In genomic region chr7:16223963-16224707, GRCh38 we compare ENCODE assay signal across 15 cellular contexts.
DNase-seq lines count a peak whose midpoint lies in the region; ATAC-seq lines count a peak whose summit lies in the region.
"Had no signal": no experiment of that assay in that cellular context is flagged by ENCODE, and none has a peak within 500 bp of the region (broad histone marks: within the 10 kb centered on the region; RNA-seq: fewer than 3 reads in every experiment).

No MANE protein-coding gene starts in this region.

- H3K4me1 Mint-ChIP-seq in T-helper 2 cell treated with Interferon-gamma antibody and Interleukin-4, amounts not matched to agents 5 μg/mL and 100 μg/mL, for 36 hours (ENCODE audit: low read depth), result peaks cover 13% of the 10 kb centered on the region
- H3K4me1 Mint-ChIP-seq: WTC11 had no signal

- peaks cover 6% of the 10 kb centered on the region for H3K9me3 Mint-ChIP-seq in T-helper 2 cell treated with Interferon-gamma antibody and Interleukin-4, amounts not matched to agents 5 μg/mL and 100 μg/mL, for 36 hours

- no peaks in the 10 kb centered on the region for H3K36me3 Mint-ChIP-seq in T-helper 2 cell treated with Interferon-gamma antibody and Interleukin-4, amounts not matched to agents 5 μg/mL and 100 μg/mL, for 36 hours (ENCODE audit: low read depth)

- peak overlapping the region; percentile 51 for H3K4me3 Mint-ChIP-seq in T-helper 2 cell treated with Interferon-gamma antibody and Interleukin-4, amounts not matched to agents 5 μg/mL and 100 μg/mL, for 36 hours
- H3K4me3 Mint-ChIP-seq: WTC11 had no signal

- DNase-seq in HK-2 (ENCODE audit: unreplicated experiment) (peak; percentile 3), SHP77 treated with DMSO at 0.1 percent for 48 hours (lab: John Stamatoyannopoulos, UW) (no peak), DMS53 treated with DMSO at 0.1 percent for 48 hours (lab: John Stamatoyannopoulos, UW; ENCODE audit: unreplicated experiment) (no peak)
- DNase-seq in T-helper 2 cell treated with Interferon-gamma antibody and Interleukin-4, amounts not matched to agents 5 μg/mL and 100 μg/mL, for 36 hours (ENCODE audit: low spot score), result peak; percentile 29
- DNase-seq in activated T-helper 9 cell treated with anti-CD3 and anti-CD28 coated beads, Interleukin-2, amount 50 U/mL, for 16 hours (ENCODE audit: low read depth), result peak; percentile 4
- peak in 2 of 3 donors; percentile 1 for DNase-seq in stimulated activated CD4-positive, alpha-beta T cell treated with anti-CD3 and anti-CD28 coated beads, TNF-alpha, amount 100 ng/mL, for 48 hours (ENCODE audit: low read depth in 3 of 3)
- DNase-seq: BE2C, dorsolateral prefrontal cortex, spleen, substantia nigra had no signal

- H3K27ac Mint-ChIP-seq in T-helper 2 cell treated with Interferon-gamma antibody and Interleukin-4, amounts not matched to agents 5 μg/mL and 100 μg/mL, for 36 hours, result peak overlapping the region; percentile 57
- H3K27ac Mint-ChIP-seq: WTC11 had no signal

- ATAC-seq in HG03432 (IDR thresholded peaks at IDR 0.05; ENCODE audit: unreplicated experiment) (no peak), GM21825 (IDR thresholded peaks at IDR 0.05; ENCODE audit: unreplicated experiment) (no peak)
- ATAC-seq: GM12878, SK-N-SH treated with all-trans-retinoic acid at 6 μM for 48 hours, WTC11 had no signal

- H3K27me3 Mint-ChIP-seq in T-helper 2 cell treated with Interferon-gamma antibody and Interleukin-4, amounts not matched to agents 5 μg/mL and 100 μg/mL, for 36 hours (ENCODE audit: low read depth), result no peaks in the 10 kb centered on the region

Comparison
In these comparisons a context has a peak if more than half of its experiments do, and no peak if none do; other contexts are left out.
1. DNase-seq: peak in HK-2 (single experiment), T-helper 2 cell treated with Interferon-gamma antibody and Interleukin-4, amounts not matched to agents 5 μg/mL and 100 μg/mL, for 36 hours (single experiment), activated T-helper 9 cell treated with anti-CD3 and anti-CD28 coated beads, Interleukin-2, amount 50 U/mL, for 16 hours (single experiment) and stimulated activated CD4-positive, alpha-beta T cell treated with anti-CD3 and anti-CD28 coated beads, TNF-alpha, amount 100 ng/mL, for 48 hours (2 of 3); none in SHP77 treated with DMSO at 0.1 percent for 48 hours (single experiment) and DMS53 treated with DMSO at 0.1 percent for 48 hours (single experiment).